5 cellular contexts compared by ENCODE assay signal in the genomic region with DNA sequence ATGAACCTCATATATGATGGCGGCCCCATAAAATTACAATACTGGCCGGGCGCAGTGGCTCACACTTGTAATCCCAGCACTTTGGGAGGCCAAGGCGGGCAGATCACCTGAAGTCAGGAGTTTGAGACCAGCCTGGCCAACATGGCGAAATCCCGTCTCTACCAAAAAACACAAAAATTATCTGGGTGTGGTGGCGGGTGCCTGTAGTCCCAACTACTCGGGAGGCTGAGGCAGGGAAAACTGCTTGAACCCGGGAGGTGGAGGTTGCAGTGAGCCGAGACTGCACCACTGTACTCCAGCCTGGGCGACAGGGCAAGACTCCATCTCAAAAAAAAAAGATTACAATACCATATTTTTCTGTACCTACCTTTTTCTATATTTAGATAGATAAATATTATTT.
DNase-seq lines count a peak whose midpoint lies in the region; TF ChIP-seq lines count a peak whose summit lies in the region.
"Not testable (repeated sequence)": the region's sequence is repeated elsewhere in the genome, so short reads cannot be mapped to it uniquely, and the experiment has no call there.

No MANE protein-coding gene starts in this region.

- DNase-seq in coronary artery (ENCODE audit: low spot score) (peak; percentile 4), cardiac septum (ENCODE audit: low spot score) (peak; percentile 19), mesenteric fat pad (ENCODE audit: low spot score) (peak; percentile 35), spleen (peak; percentile 23), suprapubic skin (ENCODE audit: low spot score in 2 of 2) (peak; percentile 17 to 40)

- intact Hi-C loops in cardiac septum (cut with DNase I) = loop anchor here (10.0 kb wide), 1 partner anchor 1917 kb away; no protein-coding TSS in a partner anchor
- intact Hi-C loops in spleen (cut with DNase I; ENCODE audit: low total_unique reads) = not testable (repeated sequence)

- not testable (repeated sequence) for H3K9me3 ChIP-seq in spleen, suprapubic skin

- not testable (repeated sequence) for H3K36me3 ChIP-seq in spleen, suprapubic skin

- not testable (repeated sequence) for TF ChIP-seq POLR2A in spleen (IDR thresholded peaks at IDR 0.05); suprapubic skin (IDR thresholded peaks at IDR 0.05)

- TF ChIP-seq CTCF in coronary artery (IDR thresholded peaks at IDR 0.05); spleen (IDR thresholded peaks at IDR 0.05 in 8 of 11, conservative IDR thresholded peaks at IDR 0.05 in 3 of 11); suprapubic skin (IDR thresholded peaks at IDR 0.05): not testable (repeated sequence)

- not testable (repeated sequence) for H3K27ac ChIP-seq in coronary artery, spleen, suprapubic skin

- not testable (repeated sequence) for TF ChIP-seq EP300 in suprapubic skin (IDR thresholded peaks at IDR 0.05)

- not testable (repeated sequence) for H3K4me1 ChIP-seq in spleen, suprapubic skin

- H3K27me3 ChIP-seq in spleen (replicated peaks in 1 of 7) = peaks cover 0 to 42% (median 3%) of the 10 kb centered on the region in 7 donors
- H3K27me3 ChIP-seq in suprapubic skin = not testable (repeated sequence)

- WGBS in spleen, 5 donors = 93 to 97% (median 95%) methylated on average over 11 of the region's 11 CpGs
- 93% methylated on average over 10 of the region's 11 CpGs for WGBS in suprapubic skin

- H3K4me3 ChIP-seq in coronary artery, spleen, suprapubic skin: not testable (repeated sequence)
